ENCODE assay signal across 8 cellular contexts in the genomic region with DNA sequence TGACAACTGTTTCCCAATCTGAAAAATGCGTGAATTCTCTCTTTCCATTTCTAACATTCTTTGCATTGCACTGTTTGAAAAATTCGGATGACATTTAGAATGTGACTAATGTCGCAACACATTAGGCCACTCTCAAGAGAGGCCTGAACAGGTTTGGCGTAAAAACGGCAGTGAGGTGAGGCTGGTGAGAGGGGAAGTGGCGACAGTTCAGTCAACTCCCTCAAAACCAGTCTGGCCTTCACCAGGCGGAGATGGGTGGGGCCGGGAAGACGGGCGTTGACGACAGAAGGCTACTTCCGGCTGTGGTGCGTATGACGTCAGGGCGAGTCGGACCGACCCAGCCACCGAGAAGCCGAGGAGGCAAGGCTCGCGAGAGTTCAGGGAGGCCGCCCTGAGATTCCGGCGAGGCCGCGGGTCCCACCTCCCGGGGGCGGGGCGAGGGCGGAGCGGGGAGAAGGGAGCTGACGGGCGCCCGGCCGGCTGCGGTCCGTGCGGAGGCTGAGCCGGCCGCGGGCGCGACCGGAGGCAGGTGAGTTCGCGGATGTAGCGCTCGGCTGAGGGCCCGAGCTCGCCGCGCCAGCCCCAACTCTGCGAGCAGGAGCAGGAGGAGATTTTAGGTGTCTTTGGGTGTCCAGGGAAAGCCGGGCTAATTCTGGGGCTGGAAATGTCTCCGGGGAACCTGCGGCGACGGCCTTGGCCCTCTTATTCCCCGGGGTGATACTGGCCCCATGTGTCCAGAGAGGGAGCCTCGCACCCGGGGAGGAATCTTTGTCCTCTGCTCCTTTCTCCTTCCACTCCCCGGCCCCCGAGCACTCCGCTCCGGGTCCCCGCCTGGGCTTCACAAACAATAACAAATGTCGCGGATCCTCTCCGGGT. TPM values are rescaled to one million over a fixed set of nuclear protein-coding genes. Genes with fewer than 3 reads are reported as not detected.
A peak's percentile ranks its signal among the peaks of the same experiment; 100 is the strongest.
DNase-seq lines count a peak whose midpoint lies in the region; ATAC-seq and TF ChIP-seq lines count a peak whose summit lies in the region.

STK38L (plus strand) TSS at position 483 of the 876 bp plus-strand sequence. CDS start 53,435 bp downstream, outside the sequence.

- H3K36me3 ChIP-seq in BE2C: no peaks in the 10 kb centered on the region

- peak; percentile 97 for ATAC-seq in HG03432 (IDR thresholded peaks at IDR 0.05; ENCODE audit: unreplicated experiment)

- peak; percentile 99 for DNase-seq in BE2C
- DNase-seq in NCI-H460 (ENCODE audit: extremely low read depth, low read depth): peak; percentile 94
- DNase-seq in activated CD4-positive, alpha-beta T cell treated with anti-CD3 and anti-CD28 coated beads for 4 hours: peak; percentile 96 to 97
- DNase-seq in kidney tubule cell (ENCODE audit: low spot score): peak; percentile 96
- peak; percentile 93 to 98 (median 95) for DNase-seq in stimulated activated CD4-positive, alpha-beta T cell treated with anti-CD3 and anti-CD28 coated beads, Interleukin-1b, Interleukin-23, amount 100 ng/mL, for 24 hours (ENCODE audit: low read depth in 4 of 4, low spot score in 1 of 4)

- peaks cover 4% of the 10 kb centered on the region for H3K9me3 ChIP-seq in BE2C

- peak within 1 kb of the TSS; percentile 92 for H3K4me3 ChIP-seq in BE2C (ENCODE audit: low read depth, low read length)

- no peaks in the 10 kb centered on the region for H3K27me3 ChIP-seq in BE2C

- no peak for TF ChIP-seq CTCF in BE2C (IDR thresholded peaks at IDR 0.05; ENCODE audit: low read depth, low read length)

- H3K27ac ChIP-seq in cingulate gyrus (ENCODE audit: low read depth, low read length): peak within 1 kb of the TSS; percentile 84

- H3K4me1 ChIP-seq in BE2C: peaks cover 5% of the 10 kb centered on the region; the same call in 1 of the 2 replicates

- TF ChIP-seq POLR2A in GM19099 (IDR thresholded peaks at IDR 0.05; ENCODE audit: extremely low read depth, insufficient read length, low read depth): peak; percentile 99

RNA-seq across cellular contexts. Expression of gene STK38L, which starts in this region (rescaled TPM):
- polyA plus RNA-seq in BE2C (2012; ENCODE audit: insufficient read depth, insufficient read length, low read depth): 12.4 TPM
- 17.6 and 19.4 TPM in 2 replicates for total RNA-seq in NCI-H460 (2014; rRNA removed; shearing (Covaris generic))
- polyA plus RNA-seq in NCI-H460 (2014; cell fraction: nucleus; rRNA removed): 12.1 and 12.2 TPM in 2 replicates

Comparison
In these comparisons a context has a peak if more than half of its experiments do, and no peak if none do; other contexts are left out.
1. Peak in every context shown above with its lines: DNase-seq, ATAC-seq, H3K4me3 ChIP-seq and H3K27ac ChIP-seq.